8 cellular contexts compared by ENCODE assay signal in the genomic region with DNA sequence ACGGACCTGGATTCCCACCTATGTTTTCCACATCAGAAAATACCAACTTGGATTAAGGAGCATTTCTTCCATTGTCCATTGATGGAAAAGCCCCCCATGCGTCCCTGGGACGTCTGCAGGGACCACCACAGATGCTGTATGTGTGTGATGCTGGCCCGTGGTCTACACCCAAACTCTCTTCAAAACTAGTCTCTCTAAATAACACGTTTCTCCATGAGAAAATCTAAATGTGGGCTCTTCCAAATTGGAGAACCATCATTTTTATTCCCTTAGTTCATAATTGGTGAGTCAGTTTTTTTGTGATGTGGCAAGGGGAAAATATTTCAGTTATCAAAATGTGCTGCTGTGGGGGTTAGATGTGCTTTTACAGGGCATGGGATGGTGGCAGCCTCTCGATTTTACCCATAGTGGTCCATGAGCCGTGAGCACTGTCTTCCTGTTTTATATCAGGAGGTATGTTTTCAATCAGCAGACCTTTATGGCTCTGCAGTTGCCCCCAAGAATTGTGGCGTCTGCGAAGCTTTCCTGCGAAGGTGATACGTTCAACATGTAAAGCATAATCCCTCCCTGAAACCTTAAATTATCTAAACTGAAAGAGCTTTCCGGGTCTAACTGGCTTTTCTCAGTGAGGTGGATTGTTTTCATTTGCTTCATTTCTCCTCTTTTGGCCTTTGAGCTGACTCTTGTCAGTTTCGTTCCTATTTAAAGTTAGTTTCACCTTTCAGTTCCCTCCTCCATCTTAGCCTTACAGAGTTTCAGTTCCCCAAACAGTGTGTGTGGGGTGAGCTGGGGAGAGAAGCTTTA.
DNase-seq lines count a peak whose midpoint lies in the region; ATAC-seq and TF ChIP-seq lines count a peak whose summit lies in the region.

No MANE protein-coding gene starts in this region.

- H3K9me3 ChIP-seq in endodermal cell (ENCODE audit: control insufficient read depth, low read length), result no peaks in the 10 kb centered on the region

- H3K4me3 Mint-ChIP-seq in endodermal cell, result no peak overlapping the region

- no peak overlapping the region for H3K9ac ChIP-seq in endodermal cell (ENCODE audit: extremely low read depth, low read length, poor library complexity, severe bottlenecking)

- no peak overlapping the region for H3K27ac ChIP-seq in endodermal cell (ENCODE audit: low read depth, low read length)

- H3K27me3 ChIP-seq in endodermal cell (ENCODE audit: control insufficient read depth, insufficient read depth, low read length, poor library complexity, severe bottlenecking), result no peaks in the 10 kb centered on the region

- peak; percentile 94 for ATAC-seq in HG03342 (IDR thresholded peaks at IDR 0.05; ENCODE audit: unreplicated experiment)

- peaks cover under 1% of the 10 kb centered on the region for H3K27me3 Mint-ChIP-seq in endodermal cell (ENCODE audit: insufficient read depth)

- peaks cover 39% of the 10 kb centered on the region for H3K4me1 Mint-ChIP-seq in endodermal cell

- no peaks in the 10 kb centered on the region for H3K9me3 Mint-ChIP-seq in endodermal cell

- no peak overlapping the region for H3K4me3 ChIP-seq in endodermal cell (ENCODE audit: low read length)

- WGBS in endodermal cell (ENCODE audit: insufficient coverage in 1 of 2, insufficient read length in 1 of 2), 2 experiments, result 94 to 95% methylated on average over 7 to 13 of the region's 13 CpGs

- CTCF ChIA-PET in HEK293T (lab: Yijun Ruan, JAX), result no interaction called here

- TF ChIP-seq CTCF in endodermal cell (conservative IDR thresholded peaks at IDR 0.05), result no peak

- H3K36me3 Mint-ChIP-seq in endodermal cell (ENCODE audit: low read depth), result no peaks in the 10 kb centered on the region

- peak; percentile 35 to 37 for DNase-seq in activated CD4-positive, alpha-beta T cell treated with anti-CD3 and anti-CD28 coated beads for 24 hours (ENCODE audit: low read depth in 2 of 2)
- DNase-seq in activated CD4-positive, alpha-beta T cell treated with anti-CD3 and anti-CD28 coated beads, Interleukin-2, amount 50 U/mL, for 4 hours, result no peak
- DNase-seq in activated T-cell treated with anti-CD3 and anti-CD28 coated beads, Interleukin-2, amount 50 U/mL, for 48 hours, result peak; percentile 69 to 76
- DNase-seq in stimulated activated CD4-positive, alpha-beta T cell treated with anti-CD3 and anti-CD28 coated beads, Interleukin-15, amount 100 ng/mL, for 48 hours (ENCODE audit: low read depth in 2 of 2), result peak; percentile 51 to 53
- DNase-seq in NCI-H2227 treated with DMSO at 0.1 percent for 48 hours (lab: John Stamatoyannopoulos, UW), result no peak
- DNase-seq in HEK293T (ENCODE audit: extremely low spot score), result no peak
- no peak for DNase-seq in endodermal cell

- H3K36me3 ChIP-seq in endodermal cell (ENCODE audit: control insufficient read depth, insufficient read depth, low read length), result no peaks in the 10 kb centered on the region

- H3K4me1 ChIP-seq in endodermal cell (ENCODE audit: control insufficient read depth, insufficient read depth, low read length), result peaks cover 16% of the 10 kb centered on the region

- POLR2A ChIA-PET in HEK293T (lab: Yijun Ruan, JAX), result interaction anchor here (1.3 kb wide), 1 partner anchor 78 kb away, joined by 3 read pairs; a partner anchor contains a TSS

- no peak overlapping the region for H3K27ac Mint-ChIP-seq in endodermal cell

TF ChIP-seq in HEK293T, 16 proteins besides CTCF, POLR2A, EP300 and RAD21:
- TF ChIP-seq HDGF (IDR thresholded peaks at IDR 0.05; ENCODE audit: borderline replicate concordance), result no peak
- no peak for TF ChIP-seq TARDBP (IDR thresholded peaks at IDR 0.05)
- TF ChIP-seq ZNF384 (IDR thresholded peaks at IDR 0.05), result no peak
- TF ChIP-seq ARNT (IDR thresholded peaks at IDR 0.05), result no peak
- TF ChIP-seq NFRKB (IDR thresholded peaks at IDR 0.05), result no peak
- TF ChIP-seq FOXM1 (IDR thresholded peaks at IDR 0.05; ENCODE audit: borderline replicate concordance), result no peak
- no peak for TF ChIP-seq SP1 (IDR thresholded peaks at IDR 0.05)
- TF ChIP-seq SUZ12 (IDR thresholded peaks at IDR 0.05), result no peak
- TF ChIP-seq, protein P1, sequence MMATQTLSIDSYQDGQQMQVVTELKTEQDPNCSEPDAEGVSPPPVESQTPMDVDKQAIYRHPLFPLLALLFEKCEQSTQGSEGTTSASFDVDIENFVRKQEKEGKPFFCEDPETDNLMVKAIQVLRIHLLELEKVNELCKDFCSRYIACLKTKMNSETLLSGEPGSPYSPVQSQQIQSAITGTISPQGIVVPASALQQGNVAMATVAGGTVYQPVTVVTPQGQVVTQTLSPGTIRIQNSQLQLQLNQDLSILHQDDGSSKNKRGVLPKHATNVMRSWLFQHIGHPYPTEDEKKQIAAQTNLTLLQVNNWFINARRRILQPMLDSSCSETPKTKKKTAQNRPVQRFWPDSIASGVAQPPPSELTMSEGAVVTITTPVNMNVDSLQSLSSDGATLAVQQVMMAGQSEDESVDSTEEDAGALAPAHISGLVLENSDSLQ (IDR thresholded peaks at IDR 0.05), result no peak
- no peak for TF ChIP-seq BHLHE40 (IDR thresholded peaks at IDR 0.05; ENCODE audit: borderline replicate concordance)
- no peak for TF ChIP-seq LEF1 (IDR thresholded peaks at IDR 0.05; ENCODE audit: borderline replicate concordance)
- no peak for TF ChIP-seq L3MBTL2 (conservative IDR thresholded peaks at IDR 0.05)
- TF ChIP-seq CTBP1 (IDR thresholded peaks at IDR 0.05; ENCODE audit: borderline replicate concordance), result no peak
- no peak for TF ChIP-seq FOXK2 (IDR thresholded peaks at IDR 0.05)
- TF ChIP-seq ELF4 (IDR thresholded peaks at IDR 0.05), result no peak
- no peak for TF ChIP-seq FOXA1 (IDR thresholded peaks at IDR 0.05)

Comparison
In these comparisons a context has a peak if more than half of its experiments do, and no peak if none do; other contexts are left out.
1. DNase-seq: peak in activated CD4-positive, alpha-beta T cell treated with anti-CD3 and anti-CD28 coated beads for 24 hours (2 of 2), activated T-cell treated with anti-CD3 and anti-CD28 coated beads, Interleukin-2, amount 50 U/mL, for 48 hours (2 of 2) and stimulated activated CD4-positive, alpha-beta T cell treated with anti-CD3 and anti-CD28 coated beads, Interleukin-15, amount 100 ng/mL, for 48 hours (2 of 2); none in activated CD4-positive, alpha-beta T cell treated with anti-CD3 and anti-CD28 coated beads, Interleukin-2, amount 50 U/mL, for 4 hours (0 of 2), NCI-H2227 treated with DMSO at 0.1 percent for 48 hours (single experiment), HEK293T (single experiment) and endodermal cell (single experiment).